In the genomic region with DNA sequence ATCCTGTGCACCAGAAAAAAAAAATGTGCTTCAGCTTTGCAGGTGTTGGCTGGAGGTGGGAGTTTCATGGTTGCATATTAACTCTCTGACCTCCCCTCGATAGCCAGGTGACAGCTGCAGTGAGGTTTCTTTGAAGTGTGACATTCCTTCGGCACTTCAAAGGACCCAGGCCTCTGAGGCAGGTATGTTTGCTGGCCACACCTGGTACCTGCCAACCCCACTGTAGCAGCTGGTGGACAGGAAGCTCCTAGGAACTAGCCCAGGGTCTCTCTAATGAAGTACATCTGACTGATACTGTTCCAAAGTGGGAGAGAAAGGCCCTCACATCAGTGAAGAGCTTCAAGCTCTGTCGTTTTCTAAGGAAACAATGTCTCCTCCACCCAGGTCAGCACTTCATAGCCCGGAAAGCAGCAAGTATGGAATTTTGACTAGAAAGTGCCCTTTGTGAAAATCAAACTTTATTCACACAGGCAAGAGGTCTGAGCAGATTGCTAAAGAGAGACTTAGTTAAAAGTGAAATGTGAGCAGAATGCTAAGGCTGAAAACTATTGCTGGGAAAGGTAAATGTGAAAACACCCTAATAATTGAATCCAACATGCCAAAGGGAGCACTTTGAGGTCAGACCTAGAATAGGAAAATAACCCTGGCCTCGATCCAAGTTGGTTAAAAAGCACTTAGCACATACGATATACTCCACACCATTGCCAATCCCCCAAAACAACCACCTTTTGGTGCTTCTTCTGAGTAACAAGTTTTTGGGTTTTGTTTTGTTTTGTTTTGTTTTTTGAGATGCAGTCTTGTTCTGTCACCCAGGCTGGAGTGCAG, we compare ENCODE assay signal across 1 cellular context.
A peak's percentile ranks its signal among the peaks of the same experiment; 100 is the strongest.
TF ChIP-seq lines count a peak whose summit lies in the region.

No MANE protein-coding gene starts in this region.

TF ChIP-seq in HepG2, 621 proteins besides CTCF, POLR2A, EP300 and RAD21 (continued from another document and continues in another):
- TF ChIP-seq, protein P1, sequence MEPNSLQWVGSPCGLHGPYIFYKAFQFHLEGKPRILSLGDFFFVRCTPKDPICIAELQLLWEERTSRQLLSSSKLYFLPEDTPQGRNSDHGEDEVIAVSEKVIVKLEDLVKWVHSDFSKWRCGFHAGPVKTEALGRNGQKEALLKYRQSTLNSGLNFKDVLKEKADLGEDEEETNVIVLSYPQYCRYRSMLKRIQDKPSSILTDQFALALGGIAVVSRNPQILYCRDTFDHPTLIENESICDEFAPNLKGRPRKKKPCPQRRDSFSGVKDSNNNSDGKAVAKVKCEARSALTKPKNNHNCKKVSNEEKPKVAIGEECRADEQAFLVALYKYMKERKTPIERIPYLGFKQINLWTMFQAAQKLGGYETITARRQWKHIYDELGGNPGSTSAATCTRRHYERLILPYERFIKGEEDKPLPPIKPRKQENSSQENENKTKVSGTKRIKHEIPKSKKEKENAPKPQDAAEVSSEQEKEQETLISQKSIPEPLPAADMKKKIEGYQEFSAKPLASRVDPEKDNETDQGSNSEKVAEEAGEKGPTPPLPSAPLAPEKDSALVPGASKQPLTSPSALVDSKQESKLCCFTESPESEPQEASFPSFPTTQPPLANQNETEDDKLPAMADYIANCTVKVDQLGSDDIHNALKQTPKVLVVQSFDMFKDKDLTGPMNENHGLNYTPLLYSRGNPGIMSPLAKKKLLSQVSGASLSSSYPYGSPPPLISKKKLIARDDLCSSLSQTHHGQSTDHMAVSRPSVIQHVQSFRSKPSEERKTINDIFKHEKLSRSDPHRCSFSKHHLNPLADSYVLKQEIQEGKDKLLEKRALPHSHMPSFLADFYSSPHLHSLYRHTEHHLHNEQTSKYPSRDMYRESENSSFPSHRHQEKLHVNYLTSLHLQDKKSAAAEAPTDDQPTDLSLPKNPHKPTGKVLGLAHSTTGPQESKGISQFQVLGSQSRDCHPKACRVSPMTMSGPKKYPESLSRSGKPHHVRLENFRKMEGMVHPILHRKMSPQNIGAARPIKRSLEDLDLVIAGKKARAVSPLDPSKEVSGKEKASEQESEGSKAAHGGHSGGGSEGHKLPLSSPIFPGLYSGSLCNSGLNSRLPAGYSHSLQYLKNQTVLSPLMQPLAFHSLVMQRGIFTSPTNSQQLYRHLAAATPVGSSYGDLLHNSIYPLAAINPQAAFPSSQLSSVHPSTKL (CRISPR knock-in tag; IDR thresholded peaks at IDR 0.05) = peak; percentile 81
- TF ChIP-seq ZNF484 (CRISPR knock-in tag; IDR thresholded peaks at IDR 0.05; ENCODE audit: borderline replicate concordance, low read depth) (no peak), SIN3A (IDR thresholded peaks at IDR 0.05; ENCODE audit: borderline replicate concordance, low read depth, low read length) (no peak), ZNF777 (CRISPR knock-in tag; IDR thresholded peaks at IDR 0.05) (no peak), ZMYM2 (CRISPR knock-in tag; IDR thresholded peaks at IDR 0.05) (no peak), SIX1 (CRISPR knock-in tag; IDR thresholded peaks at IDR 0.05; ENCODE audit: borderline replicate concordance) (no peak; the same call in 1 of the 2 replicates), ZNF30 (CRISPR knock-in tag; IDR thresholded peaks at IDR 0.05) (no peak), ZBTB21 (CRISPR knock-in tag; IDR thresholded peaks at IDR 0.05) (no peak), SNRNP70 (IDR thresholded peaks at IDR 0.05; ENCODE audit: low read depth, low read length) (no peak), NPAS2 (CRISPR knock-in tag; IDR thresholded peaks at IDR 0.05; ENCODE audit: borderline replicate concordance) (no peak), TOPORS (CRISPR knock-in tag; IDR thresholded peaks at IDR 0.05) (no peak)
- TF ChIP-seq, protein P2, sequence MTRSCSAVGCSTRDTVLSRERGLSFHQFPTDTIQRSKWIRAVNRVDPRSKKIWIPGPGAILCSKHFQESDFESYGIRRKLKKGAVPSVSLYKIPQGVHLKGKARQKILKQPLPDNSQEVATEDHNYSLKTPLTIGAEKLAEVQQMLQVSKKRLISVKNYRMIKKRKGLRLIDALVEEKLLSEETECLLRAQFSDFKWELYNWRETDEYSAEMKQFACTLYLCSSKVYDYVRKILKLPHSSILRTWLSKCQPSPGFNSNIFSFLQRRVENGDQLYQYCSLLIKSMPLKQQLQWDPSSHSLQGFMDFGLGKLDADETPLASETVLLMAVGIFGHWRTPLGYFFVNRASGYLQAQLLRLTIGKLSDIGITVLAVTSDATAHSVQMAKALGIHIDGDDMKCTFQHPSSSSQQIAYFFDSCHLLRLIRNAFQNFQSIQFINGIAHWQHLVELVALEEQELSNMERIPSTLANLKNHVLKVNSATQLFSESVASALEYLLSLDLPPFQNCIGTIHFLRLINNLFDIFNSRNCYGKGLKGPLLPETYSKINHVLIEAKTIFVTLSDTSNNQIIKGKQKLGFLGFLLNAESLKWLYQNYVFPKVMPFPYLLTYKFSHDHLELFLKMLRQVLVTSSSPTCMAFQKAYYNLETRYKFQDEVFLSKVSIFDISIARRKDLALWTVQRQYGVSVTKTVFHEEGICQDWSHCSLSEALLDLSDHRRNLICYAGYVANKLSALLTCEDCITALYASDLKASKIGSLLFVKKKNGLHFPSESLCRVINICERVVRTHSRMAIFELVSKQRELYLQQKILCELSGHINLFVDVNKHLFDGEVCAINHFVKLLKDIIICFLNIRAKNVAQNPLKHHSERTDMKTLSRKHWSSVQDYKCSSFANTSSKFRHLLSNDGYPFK (CRISPR knock-in tag; IDR thresholded peaks at IDR 0.05; ENCODE audit: borderline replicate concordance) = no peak
- TF ChIP-seq, protein P3, sequence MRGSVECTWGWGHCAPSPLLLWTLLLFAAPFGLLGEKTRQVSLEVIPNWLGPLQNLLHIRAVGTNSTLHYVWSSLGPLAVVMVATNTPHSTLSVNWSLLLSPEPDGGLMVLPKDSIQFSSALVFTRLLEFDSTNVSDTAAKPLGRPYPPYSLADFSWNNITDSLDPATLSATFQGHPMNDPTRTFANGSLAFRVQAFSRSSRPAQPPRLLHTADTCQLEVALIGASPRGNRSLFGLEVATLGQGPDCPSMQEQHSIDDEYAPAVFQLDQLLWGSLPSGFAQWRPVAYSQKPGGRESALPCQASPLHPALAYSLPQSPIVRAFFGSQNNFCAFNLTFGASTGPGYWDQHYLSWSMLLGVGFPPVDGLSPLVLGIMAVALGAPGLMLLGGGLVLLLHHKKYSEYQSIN (CRISPR knock-in tag; IDR thresholded peaks at IDR 0.05; ENCODE audit: borderline replicate concordance) = no peak
- TF ChIP-seq, protein P4, sequence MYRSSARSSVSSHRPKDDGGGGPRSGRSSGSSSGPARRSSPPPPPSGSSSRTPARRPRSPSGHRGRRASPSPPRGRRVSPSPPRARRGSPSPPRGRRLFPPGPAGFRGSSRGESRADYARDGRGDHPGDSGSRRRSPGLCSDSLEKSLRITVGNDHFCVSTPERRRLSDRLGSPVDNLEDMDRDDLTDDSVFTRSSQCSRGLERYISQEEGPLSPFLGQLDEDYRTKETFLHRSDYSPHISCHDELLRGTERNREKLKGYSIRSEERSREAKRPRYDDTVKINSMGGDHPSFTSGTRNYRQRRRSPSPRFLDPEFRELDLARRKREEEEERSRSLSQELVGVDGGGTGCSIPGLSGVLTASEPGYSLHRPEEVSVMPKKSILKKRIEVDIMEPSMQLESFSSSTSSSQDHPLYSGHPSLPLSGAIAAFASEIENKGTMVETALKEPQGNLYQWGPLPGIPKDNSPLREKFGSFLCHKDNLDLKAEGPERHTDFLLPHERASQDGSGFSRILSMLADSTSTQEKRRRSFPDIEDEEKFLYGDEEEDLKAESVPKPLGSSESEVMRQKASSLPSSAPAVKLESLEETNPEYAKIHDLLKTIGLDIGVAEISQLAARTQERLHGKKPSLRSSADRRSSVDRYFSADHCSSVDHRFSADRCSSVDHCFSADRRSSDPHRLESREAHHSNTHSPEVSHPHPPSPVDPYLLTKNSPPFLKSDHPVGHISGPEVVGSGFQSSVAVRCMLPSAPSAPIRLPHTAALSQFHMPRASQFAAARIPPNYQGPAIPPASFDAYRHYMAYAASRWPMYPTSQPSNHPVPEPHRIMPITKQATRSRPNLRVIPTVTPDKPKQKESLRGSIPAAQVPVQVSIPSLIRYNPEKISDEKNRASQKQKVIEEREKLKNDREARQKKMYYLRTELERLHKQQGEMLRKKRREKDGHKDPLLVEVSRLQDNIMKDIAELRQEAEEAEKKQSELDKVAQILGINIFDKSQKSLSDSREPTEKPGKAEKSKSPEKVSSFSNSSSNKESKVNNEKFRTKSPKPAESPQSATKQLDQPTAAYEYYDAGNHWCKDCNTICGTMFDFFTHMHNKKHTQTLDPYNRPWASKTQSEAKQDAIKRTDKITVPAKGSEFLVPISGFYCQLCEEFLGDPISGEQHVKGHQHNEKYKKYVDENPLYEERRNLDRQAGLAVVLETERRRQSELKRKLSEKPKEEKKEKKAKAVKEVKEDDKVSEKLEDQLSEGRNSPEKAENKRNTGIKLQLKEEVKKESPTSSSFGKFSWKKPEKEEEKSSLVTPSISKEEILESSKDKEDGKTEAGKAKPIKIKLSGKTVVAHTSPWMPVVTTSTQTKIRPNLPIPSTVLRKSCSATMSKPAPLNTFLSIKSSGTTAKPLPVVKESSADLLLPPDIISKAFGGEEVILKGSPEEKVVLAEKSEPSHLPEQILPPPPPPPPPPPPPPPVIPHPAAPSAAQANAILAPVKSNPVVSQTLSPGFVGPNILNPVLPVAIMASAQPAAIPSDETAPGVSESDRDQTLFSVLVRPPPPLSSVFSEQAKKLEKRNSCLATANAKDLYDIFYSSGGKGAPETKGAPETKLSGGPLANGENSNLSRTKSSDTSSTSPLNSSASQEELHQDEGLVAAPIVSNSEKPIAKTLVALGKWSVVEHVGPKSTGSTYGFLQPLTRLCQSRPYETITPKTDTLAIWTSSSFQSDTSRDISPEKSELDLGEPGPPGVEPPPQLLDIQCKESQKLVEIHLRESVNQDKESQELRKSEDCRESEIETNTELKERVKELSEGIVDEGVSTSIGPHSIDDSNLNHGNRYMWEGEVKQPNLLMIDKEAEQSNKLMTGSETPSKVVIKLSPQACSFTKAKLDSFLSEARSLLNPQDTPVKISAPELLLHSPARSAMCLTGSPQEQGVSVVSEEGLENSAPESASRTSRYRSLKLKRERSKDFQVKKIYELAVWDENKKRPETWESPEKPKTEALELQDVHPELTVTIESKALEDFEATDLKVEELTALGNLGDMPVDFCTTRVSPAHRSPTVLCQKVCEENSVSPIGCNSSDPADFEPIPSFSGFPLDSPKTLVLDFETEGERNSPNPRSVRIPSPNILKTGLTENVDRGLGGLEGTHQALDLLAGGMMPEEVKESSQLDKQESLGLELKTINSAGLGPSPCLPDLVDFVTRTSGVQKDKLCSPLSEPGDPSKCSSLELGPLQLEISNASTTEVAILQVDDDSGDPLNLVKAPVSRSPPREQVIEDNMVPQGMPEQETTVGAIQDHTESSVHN (CRISPR knock-in tag; IDR thresholded peaks at IDR 0.05) = no peak
- TF ChIP-seq, protein P5, sequence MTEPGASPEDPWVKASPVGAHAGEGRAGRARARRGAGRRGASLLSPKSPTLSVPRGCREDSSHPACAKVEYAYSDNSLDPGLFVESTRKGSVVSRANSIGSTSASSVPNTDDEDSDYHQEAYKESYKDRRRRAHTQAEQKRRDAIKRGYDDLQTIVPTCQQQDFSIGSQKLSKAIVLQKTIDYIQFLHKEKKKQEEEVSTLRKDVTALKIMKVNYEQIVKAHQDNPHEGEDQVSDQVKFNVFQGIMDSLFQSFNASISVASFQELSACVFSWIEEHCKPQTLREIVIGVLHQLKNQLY (CRISPR knock-in tag; IDR thresholded peaks at IDR 0.05) = 0 out of 2 replicates have a peak, but pooled peaks have one; percentile 23
- TF ChIP-seq, protein P6, sequence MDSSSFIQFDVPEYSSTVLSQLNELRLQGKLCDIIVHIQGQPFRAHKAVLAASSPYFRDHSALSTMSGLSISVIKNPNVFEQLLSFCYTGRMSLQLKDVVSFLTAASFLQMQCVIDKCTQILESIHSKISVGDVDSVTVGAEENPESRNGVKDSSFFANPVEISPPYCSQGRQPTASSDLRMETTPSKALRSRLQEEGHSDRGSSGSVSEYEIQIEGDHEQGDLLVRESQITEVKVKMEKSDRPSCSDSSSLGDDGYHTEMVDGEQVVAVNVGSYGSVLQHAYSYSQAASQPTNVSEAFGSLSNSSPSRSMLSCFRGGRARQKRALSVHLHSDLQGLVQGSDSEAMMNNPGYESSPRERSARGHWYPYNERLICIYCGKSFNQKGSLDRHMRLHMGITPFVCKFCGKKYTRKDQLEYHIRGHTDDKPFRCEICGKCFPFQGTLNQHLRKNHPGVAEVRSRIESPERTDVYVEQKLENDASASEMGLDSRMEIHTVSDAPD (CRISPR knock-in tag; IDR thresholded peaks at IDR 0.05) = no peak; the same call in 1 of the 2 replicates
- TF ChIP-seq, protein P7, sequence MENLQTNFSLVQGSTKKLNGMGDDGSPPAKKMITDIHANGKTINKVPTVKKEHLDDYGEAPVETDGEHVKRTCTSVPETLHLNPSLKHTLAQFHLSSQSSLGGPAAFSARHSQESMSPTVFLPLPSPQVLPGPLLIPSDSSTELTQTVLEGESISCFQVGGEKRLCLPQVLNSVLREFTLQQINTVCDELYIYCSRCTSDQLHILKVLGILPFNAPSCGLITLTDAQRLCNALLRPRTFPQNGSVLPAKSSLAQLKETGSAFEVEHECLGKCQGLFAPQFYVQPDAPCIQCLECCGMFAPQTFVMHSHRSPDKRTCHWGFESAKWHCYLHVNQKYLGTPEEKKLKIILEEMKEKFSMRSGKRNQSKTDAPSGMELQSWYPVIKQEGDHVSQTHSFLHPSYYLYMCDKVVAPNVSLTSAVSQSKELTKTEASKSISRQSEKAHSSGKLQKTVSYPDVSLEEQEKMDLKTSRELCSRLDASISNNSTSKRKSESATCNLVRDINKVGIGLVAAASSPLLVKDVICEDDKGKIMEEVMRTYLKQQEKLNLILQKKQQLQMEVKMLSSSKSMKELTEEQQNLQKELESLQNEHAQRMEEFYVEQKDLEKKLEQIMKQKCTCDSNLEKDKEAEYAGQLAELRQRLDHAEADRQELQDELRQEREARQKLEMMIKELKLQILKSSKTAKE (CRISPR knock-in tag; IDR thresholded peaks at IDR 0.05; ENCODE audit: borderline replicate concordance) = 0 out of 2 replicates have a peak, but pooled peaks have one; percentile 9
